ENCODE assay signal across 1 cellular context in the genomic region with DNA sequence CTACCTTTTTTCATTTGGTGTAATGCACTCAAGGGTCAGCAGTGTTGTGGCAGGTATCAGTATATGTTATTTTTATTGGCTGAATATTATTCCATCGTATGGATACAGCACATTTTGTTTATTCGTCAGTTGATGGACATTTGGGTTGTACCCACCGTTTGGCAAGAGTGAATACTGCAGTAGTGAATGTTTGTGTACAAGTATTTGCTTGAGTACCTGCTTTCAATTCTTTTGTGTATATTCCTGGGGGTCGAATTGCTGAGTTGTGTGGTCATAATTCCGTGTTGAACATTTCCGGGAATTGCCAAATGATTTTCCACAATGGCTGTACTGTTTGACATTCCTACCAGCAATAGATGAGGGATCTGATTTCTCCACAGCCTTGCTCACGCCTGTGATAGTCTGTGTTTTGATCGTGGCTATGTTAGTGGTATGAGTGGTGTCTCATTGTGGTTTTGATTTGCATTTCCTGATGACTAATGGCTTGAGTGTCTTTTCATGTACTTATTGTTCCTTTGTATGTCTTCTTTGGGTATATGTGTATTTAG.
TF ChIP-seq lines count a peak whose summit lies in the region.

No MANE protein-coding gene starts in this region.

TF ChIP-seq in GM12878, 131 proteins besides CTCF, POLR2A, EP300 and RAD21 (continued from another document):
- TF ChIP-seq, protein P1, sequence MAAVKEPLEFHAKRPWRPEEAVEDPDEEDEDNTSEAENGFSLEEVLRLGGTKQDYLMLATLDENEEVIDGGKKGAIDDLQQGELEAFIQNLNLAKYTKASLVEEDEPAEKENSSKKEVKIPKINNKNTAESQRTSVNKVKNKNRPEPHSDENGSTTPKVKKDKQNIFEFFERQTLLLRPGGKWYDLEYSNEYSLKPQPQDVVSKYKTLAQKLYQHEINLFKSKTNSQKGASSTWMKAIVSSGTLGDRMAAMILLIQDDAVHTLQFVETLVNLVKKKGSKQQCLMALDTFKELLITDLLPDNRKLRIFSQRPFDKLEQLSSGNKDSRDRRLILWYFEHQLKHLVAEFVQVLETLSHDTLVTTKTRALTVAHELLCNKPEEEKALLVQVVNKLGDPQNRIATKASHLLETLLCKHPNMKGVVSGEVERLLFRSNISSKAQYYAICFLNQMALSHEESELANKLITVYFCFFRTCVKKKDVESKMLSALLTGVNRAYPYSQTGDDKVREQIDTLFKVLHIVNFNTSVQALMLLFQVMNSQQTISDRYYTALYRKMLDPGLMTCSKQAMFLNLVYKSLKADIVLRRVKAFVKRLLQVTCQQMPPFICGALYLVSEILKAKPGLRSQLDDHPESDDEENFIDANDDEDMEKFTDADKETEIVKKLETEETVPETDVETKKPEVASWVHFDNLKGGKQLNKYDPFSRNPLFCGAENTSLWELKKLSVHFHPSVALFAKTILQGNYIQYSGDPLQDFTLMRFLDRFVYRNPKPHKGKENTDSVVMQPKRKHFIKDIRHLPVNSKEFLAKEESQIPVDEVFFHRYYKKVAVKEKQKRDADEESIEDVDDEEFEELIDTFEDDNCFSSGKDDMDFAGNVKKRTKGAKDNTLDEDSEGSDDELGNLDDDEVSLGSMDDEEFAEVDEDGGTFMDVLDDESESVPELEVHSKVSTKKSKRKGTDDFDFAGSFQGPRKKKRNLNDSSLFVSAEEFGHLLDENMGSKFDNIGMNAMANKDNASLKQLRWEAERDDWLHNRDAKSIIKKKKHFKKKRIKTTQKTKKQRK (IDR thresholded peaks at IDR 0.05; ENCODE audit: low read depth, low read length): no peak
- no peak for TF ChIP-seq FOXM1 (IDR thresholded peaks at IDR 0.05; ENCODE audit: low read depth, low read length)
